27 cellular contexts compared by ENCODE assay signal in genomic region chr13:75421987-75422386, GRCh38.
"Had no signal": no experiment of that assay in that cellular context is flagged by ENCODE, and none has a peak within 500 bp of the region (broad histone marks: within the 10 kb centered on the region; RNA-seq: fewer than 3 reads in every experiment).

No MANE protein-coding gene starts in this region.

- ATAC-seq: activated CD4-positive, CD25-positive, alpha-beta regulatory T cell treated with anti-CD3 and anti-CD28 coated beads, Interleukin-2, amount 50 U/mL, for 24 hours; stimulated activated memory B cell treated with anti-CD40 and anti-IgM and Interleukin-4, amounts not matched to agents 10 μg/mL and 1 μg/mL and 100 μg/mL, for 72 hours; stimulated activated naive CD8-positive, alpha-beta T cell treated with anti-CD3 and anti-CD28 coated beads, Interleukin-15, amount 100 ng/mL, for 72 hours had no signal

- H3K27ac ChIP-seq: epithelial cell of prostate, neutrophil, sigmoid colon, thyroid gland, upper lobe of left lung, VCaP had no signal

- DNase-seq: activated CD4-positive, alpha-beta T cell treated with anti-CD3 and anti-CD28 coated beads for 48 hours; activated CD4-positive, alpha-beta T cell treated with anti-CD3 and anti-CD28 coated beads, Interleukin-2, amount 50 U/mL, for 48 hours; activated CD8-positive, alpha-beta memory T cell treated with anti-CD3 and anti-CD28 coated beads, Interleukin-2, amount 50 U/mL, for 4 hours; activated effector memory CD4-positive, alpha-beta T cell treated with anti-CD3 and anti-CD28 coated beads, Interleukin-2, amount 50 U/mL, for 16 hours; activated naive CD4-positive, alpha-beta T cell treated with anti-CD3 and anti-CD28 coated beads for 36 hours; activated naive CD8-positive, alpha-beta T cell treated with anti-CD3 and anti-CD28 coated beads, Interleukin-2, amount 10 ng/mL, durations not matched to agents 7 days and 5 days; activated T-cell treated with anti-CD3 and anti-CD28 coated beads, Interleukin-2, amount 50 U/mL, for 1 hour; amniotic stem cell; caudate nucleus; dermis blood vessel endothelial cell; effector CD8-positive, alpha-beta T cell; heart right ventricle; naive B cell; nephron progenitor cell; sigmoid colon; stimulated activated CD4-positive, alpha-beta T cell treated with anti-CD3 and anti-CD28 coated beads, Interleukin-1b, Interleukin-23, amount 100 ng/mL, for 48 hours; stimulated activated CD4-positive, alpha-beta T cell treated with anti-CD3 and anti-CD28 coated beads, Interleukin-4, amount 100 ng/mL, for 4 hours; stimulated activated CD8-positive, alpha-beta memory T cell treated with anti-CD3 and anti-CD28 coated beads, Interleukin-4, amount 100 ng/mL, for 48 hours; stimulated activated naive CD8-positive, alpha-beta T cell treated with anti-CD3 and anti-CD28 coated beads, Interleukin-15, amount 100 ng/mL, for 72 hours; thyroid gland; upper lobe of left lung had no signal

- H3K27me3 ChIP-seq: heart right ventricle, neutrophil, sigmoid colon, thyroid gland, upper lobe of left lung had no signal

- H3K36me3 ChIP-seq: heart right ventricle, neutrophil, sigmoid colon, thyroid gland, upper lobe of left lung had no signal

- H3K4me3 ChIP-seq: heart right ventricle, sigmoid colon, smooth muscle cell, thyroid gland, upper lobe of left lung had no signal

- H3K4me2 ChIP-seq: smooth muscle cell had no signal

- H3K9me3 ChIP-seq: heart right ventricle, neutrophil, sigmoid colon, thyroid gland, upper lobe of left lung had no signal
